In genomic region chr14:35653045-35653444, GRCh38 we compare ENCODE assay signal across 1 cellular context.
TF ChIP-seq lines count a peak whose summit lies in the region.

No MANE protein-coding gene starts in this region.

TF ChIP-seq in HepG2, 621 proteins besides CTCF, POLR2A, EP300 and RAD21 (continued from another document):
- TF ChIP-seq, protein P1, sequence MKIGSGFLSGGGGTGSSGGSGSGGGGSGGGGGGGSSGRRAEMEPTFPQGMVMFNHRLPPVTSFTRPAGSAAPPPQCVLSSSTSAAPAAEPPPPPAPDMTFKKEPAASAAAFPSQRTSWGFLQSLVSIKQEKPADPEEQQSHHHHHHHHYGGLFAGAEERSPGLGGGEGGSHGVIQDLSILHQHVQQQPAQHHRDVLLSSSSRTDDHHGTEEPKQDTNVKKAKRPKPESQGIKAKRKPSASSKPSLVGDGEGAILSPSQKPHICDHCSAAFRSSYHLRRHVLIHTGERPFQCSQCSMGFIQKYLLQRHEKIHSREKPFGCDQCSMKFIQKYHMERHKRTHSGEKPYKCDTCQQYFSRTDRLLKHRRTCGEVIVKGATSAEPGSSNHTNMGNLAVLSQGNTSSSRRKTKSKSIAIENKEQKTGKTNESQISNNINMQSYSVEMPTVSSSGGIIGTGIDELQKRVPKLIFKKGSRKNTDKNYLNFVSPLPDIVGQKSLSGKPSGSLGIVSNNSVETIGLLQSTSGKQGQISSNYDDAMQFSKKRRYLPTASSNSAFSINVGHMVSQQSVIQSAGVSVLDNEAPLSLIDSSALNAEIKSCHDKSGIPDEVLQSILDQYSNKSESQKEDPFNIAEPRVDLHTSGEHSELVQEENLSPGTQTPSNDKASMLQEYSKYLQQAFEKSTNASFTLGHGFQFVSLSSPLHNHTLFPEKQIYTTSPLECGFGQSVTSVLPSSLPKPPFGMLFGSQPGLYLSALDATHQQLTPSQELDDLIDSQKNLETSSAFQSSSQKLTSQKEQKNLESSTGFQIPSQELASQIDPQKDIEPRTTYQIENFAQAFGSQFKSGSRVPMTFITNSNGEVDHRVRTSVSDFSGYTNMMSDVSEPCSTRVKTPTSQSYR (CRISPR knock-in tag; IDR thresholded peaks at IDR 0.05; ENCODE audit: borderline replicate concordance), result no peak
- TF ChIP-seq HNRNPK (IDR thresholded peaks at IDR 0.05; ENCODE audit: low read depth, low read length, poor library complexity, severe bottlenecking) (peak; percentile 50), ZKSCAN1 (IDR thresholded peaks at IDR 0.05; ENCODE audit: low read length) (peak; percentile 38; the same call in 1 of the 2 replicates)
